ENCODE assay signal across 8 cellular contexts in genomic region chr4:139082750-139083532, GRCh38.
DNase-seq lines count a peak whose midpoint lies in the region; ATAC-seq and TF ChIP-seq lines count a peak whose summit lies in the region.

No MANE protein-coding gene starts in this region.

- H3K9ac ChIP-seq in SU-DHL-6 (ENCODE audit: low read length) = peak overlapping the region; percentile 93

- intact Hi-C loops in Right ventricle myocardium inferior (cut with DNase I) = loop anchor here (2.0 to 5.0 kb wide), 2 partner anchors 94 to 218 kb away; partner anchors contain the start of genes ELF2 and NAA15

- TF ChIP-seq CTCF in GM12875 (IDR thresholded peaks at IDR 0.05; ENCODE audit: borderline replicate concordance, insufficient read depth, low read depth, low read length) (no peak), SU-DHL-6 (IDR thresholded peaks at IDR 0.05; ENCODE audit: insufficient read depth, low read length, poor library complexity, severe bottlenecking) (no peak), osteocyte (IDR thresholded peaks at IDR 0.05) (no peak)

- no peaks in the 10 kb centered on the region for H4K20me1 ChIP-seq in SU-DHL-6 (ENCODE audit: low read depth, low read length)

- peaks cover 5% of the 10 kb centered on the region for H3K36me3 Mint-ChIP-seq in activated naive CD8-positive, alpha-beta T cell treated with anti-CD3 and anti-CD28 coated beads, Interleukin-2, amount 50 U/mL, for 24 hours (ENCODE audit: low read depth)
- H3K36me3 Mint-ChIP-seq in osteocyte (ENCODE audit: unreplicated experiment) = no peaks in the 10 kb centered on the region

- peak overlapping the region; percentile 64 for H3K4me3 ChIP-seq in GM12875 (ENCODE audit: low read depth, low read length)
- H3K4me3 ChIP-seq in SU-DHL-6 (ENCODE audit: insufficient read depth, low read length, poor library complexity, severe bottlenecking) = peak overlapping the region; percentile 72
- H3K4me3 ChIP-seq in thymus (ENCODE audit: low read length) = peak overlapping the region; percentile 58

- peak overlapping the region; percentile 96 for H3K4me2 ChIP-seq in SU-DHL-6 (ENCODE audit: low read depth, low read length, poor library complexity, severe bottlenecking)

- peaks cover 44% of the 10 kb centered on the region for H3K4me1 Mint-ChIP-seq in activated naive CD8-positive, alpha-beta T cell treated with anti-CD3 and anti-CD28 coated beads, Interleukin-2, amount 50 U/mL, for 24 hours
- H3K4me1 Mint-ChIP-seq in osteocyte (ENCODE audit: unreplicated experiment) = peaks cover 34% of the 10 kb centered on the region

- H3K36me3 ChIP-seq in SU-DHL-6 (ENCODE audit: low read length) = no peaks in the 10 kb centered on the region
- H3K36me3 ChIP-seq in thymus (ENCODE audit: control insufficient read depth, insufficient read depth) = peaks cover 2% of the 10 kb centered on the region

- H3K4me3 Mint-ChIP-seq in activated naive CD8-positive, alpha-beta T cell treated with anti-CD3 and anti-CD28 coated beads, Interleukin-2, amount 50 U/mL, for 24 hours = peak overlapping the region; percentile 99
- peak overlapping the region; percentile 99 for H3K4me3 Mint-ChIP-seq in osteocyte (ENCODE audit: unreplicated experiment)

- no peaks in the 10 kb centered on the region for H3K4me1 ChIP-seq in thymus (ENCODE audit: control insufficient read depth, insufficient read depth, low read length)

- ATAC-seq in HG02763 (IDR thresholded peaks at IDR 0.05; ENCODE audit: unreplicated experiment) (peak; percentile 87), Right ventricle myocardium inferior (peak; percentile 95)
- peak; percentile 92 for ATAC-seq in activated naive CD8-positive, alpha-beta T cell treated with anti-CD3 and anti-CD28 coated beads, Interleukin-2, amount 50 U/mL, for 24 hours

- H3K9me3 Mint-ChIP-seq in activated naive CD8-positive, alpha-beta T cell treated with anti-CD3 and anti-CD28 coated beads, Interleukin-2, amount 50 U/mL, for 24 hours = no peaks in the 10 kb centered on the region
- H3K9me3 Mint-ChIP-seq in osteocyte (ENCODE audit: unreplicated experiment) = no peaks in the 10 kb centered on the region

- no peaks in the 10 kb centered on the region for H3K9me3 ChIP-seq in SU-DHL-6 (ENCODE audit: insufficient read depth, low read length)
- no peaks in the 10 kb centered on the region for H3K9me3 ChIP-seq in thymus (ENCODE audit: control insufficient read depth)

- H3K9me2 ChIP-seq in SU-DHL-6 (replicated peaks; ENCODE audit: insufficient read depth, low read length) = no peaks in the 10 kb centered on the region

- peak overlapping the region; percentile 97 for H3K27ac Mint-ChIP-seq in activated naive CD8-positive, alpha-beta T cell treated with anti-CD3 and anti-CD28 coated beads, Interleukin-2, amount 50 U/mL, for 24 hours
- peak overlapping the region; percentile 99 for H3K27ac Mint-ChIP-seq in osteocyte (ENCODE audit: unreplicated experiment)

- peak overlapping the region; percentile 80 for H2AFZ ChIP-seq in SU-DHL-6 (ENCODE audit: low read depth, low read length, severe bottlenecking)

- no peaks in the 10 kb centered on the region for H3K27me3 Mint-ChIP-seq in activated naive CD8-positive, alpha-beta T cell treated with anti-CD3 and anti-CD28 coated beads, Interleukin-2, amount 50 U/mL, for 24 hours
- H3K27me3 Mint-ChIP-seq in osteocyte (ENCODE audit: unreplicated experiment) = no peaks in the 10 kb centered on the region

- peak; percentile 94 to 99 (median 98) for DNase-seq in NCI-H1417 (lab: John Stamatoyannopoulos, UW)
- DNase-seq in activated naive CD8-positive, alpha-beta T cell treated with anti-CD3 and anti-CD28 coated beads, Interleukin-2, amount 50 U/mL, for 24 hours = peak; percentile 89
- DNase-seq in Right ventricle myocardium inferior (ENCODE audit: missing footprints) = peak; percentile 97
- peak; percentile 97 for DNase-seq in osteocyte (ENCODE audit: extremely low spot score, unreplicated experiment)

- H3K27ac ChIP-seq in SU-DHL-6 (ENCODE audit: low read depth, low read length) (peak overlapping the region; percentile 89), thymus (ENCODE audit: low read depth) (peak overlapping the region; percentile 90)

- WGBS in thymus = under 1% methylated on average over 33 of the region's 33 CpGs

- H3K27me3 ChIP-seq in SU-DHL-6 (ENCODE audit: low read length) (no peaks in the 10 kb centered on the region), thymus (ENCODE audit: control insufficient read depth, insufficient read depth) (no peaks in the 10 kb centered on the region)

- peaks cover 36% of the 10 kb centered on the region for H3F3A ChIP-seq in SU-DHL-6 (ENCODE audit: insufficient read depth)

- peaks cover 54% of the 10 kb centered on the region for H3K79me2 ChIP-seq in SU-DHL-6 (ENCODE audit: insufficient read depth, low read length)

Comparison
In these comparisons a context has a peak if more than half of its experiments do, and no peak if none do; other contexts are left out.
1. Peak in every context shown above with its lines: DNase-seq, ATAC-seq, H3K4me3 ChIP-seq and H3K27ac ChIP-seq.